15 cellular contexts compared by ENCODE assay signal in genomic region chr7:155509025-155509724, GRCh38. TPM values are rescaled to one million over a fixed set of nuclear protein-coding genes. Genes with fewer than 3 reads are reported as not detected.
A peak's percentile ranks its signal among the peaks of the same experiment; 100 is the strongest.
DNase-seq lines count a peak whose midpoint lies in the region; ATAC-seq and TF ChIP-seq lines count a peak whose summit lies in the region.
"Had no signal": no experiment of that assay in that cellular context is flagged by ENCODE, and none has a peak within 500 bp of the region (broad histone marks: within the 10 kb centered on the region; RNA-seq: fewer than 3 reads in every experiment).

No MANE protein-coding gene starts in this region.

- TF ChIP-seq CTCF in dorsolateral prefrontal cortex (IDR thresholded peaks at IDR 0.05 in 54 of 56, conservative IDR thresholded peaks at IDR 0.05 in 2 of 56; ENCODE audit: low read depth in 1 of 56, partially characterized antibody in 56 of 56), result no peak
- TF ChIP-seq CTCF in neural crest cell (conservative IDR thresholded peaks at IDR 0.05), result no peak
- no peak for TF ChIP-seq CTCF in heart right ventricle (IDR thresholded peaks at IDR 0.05)

- no peaks in the 10 kb centered on the region for H3K36me3 ChIP-seq in HUES6 (ENCODE audit: control insufficient read depth, insufficient read depth, low read length)
- H3K36me3 ChIP-seq in heart right ventricle, result no peaks in the 10 kb centered on the region
- H3K36me3 ChIP-seq: SJCRH30 had no signal

- DNase-seq in D341Med (ENCODE audit: low spot score) (peak; percentile 32), dorsolateral prefrontal cortex (peak in 1 of 10 donors; percentile 61), neural crest cell (ENCODE audit: low read depth, low spot score) (no peak), left lobe of liver (ENCODE audit: low spot score) (no peak), NCI-H187 treated with DMSO at 0.1 percent for 48 hours (lab: John Stamatoyannopoulos, UW) (no peak), heart right ventricle (no peak)
- DNase-seq: aorta; hypothalamus; MV-4-11; NCI-H526 treated with DMSO at 0.1 percent for 48 hours; SJCRH30; stimulated activated CD4-positive, alpha-beta T cell treated with anti-CD3 and anti-CD28 coated beads, Interleukin-12 subunit alpha, Interleukin-12 subunit beta, amount 100 ng/mL, for 4 hours had no signal

- WGBS in heart right ventricle, 2 donors, result 3 to 4% methylated on average over 30 to 32 of the region's 32 CpGs

- H3K4me1 ChIP-seq in HUES6 (ENCODE audit: control insufficient read depth, insufficient read depth, low read length) (peaks cover 33% of the 10 kb centered on the region), heart right ventricle (peaks cover 0 to 22% (median 8%) of the 10 kb centered on the region in 9 donors)
- H3K4me1 ChIP-seq: SJCRH30 had no signal

- H3K27ac ChIP-seq in HUES6 (ENCODE audit: low read depth, low read length), result no peak overlapping the region
- peak overlapping the region in 1 of 59 donors; percentile 84 for H3K27ac ChIP-seq in dorsolateral prefrontal cortex
- H3K27ac ChIP-seq in heart right ventricle, result no peak overlapping the region
- H3K27ac ChIP-seq: SJCRH30 had no signal

- no peaks in the 10 kb centered on the region for H3K9me3 ChIP-seq in HUES6 (ENCODE audit: control insufficient read depth, insufficient read depth, low read depth, low read length)
- no peaks in the 10 kb centered on the region for H3K9me3 ChIP-seq in heart right ventricle
- H3K9me3 ChIP-seq: SJCRH30 had no signal

- ATAC-seq in left lobe of liver (no peak), GM21360 (IDR thresholded peaks at IDR 0.05; ENCODE audit: unreplicated experiment) (no peak), heart right ventricle (no peak)

- intact Hi-C loops in dorsolateral prefrontal cortex (cut with DNase I) (no loop called here), heart right ventricle (cut with DNase I) (no loop called here)

- H3K27ac Mint-ChIP-seq in neural crest cell (ENCODE audit: unreplicated experiment), result no peak overlapping the region

- H3K9ac ChIP-seq in HUES6 (ENCODE audit: low read length), result peak overlapping the region; percentile 15

- H3K9me3 Mint-ChIP-seq in neural crest cell, result no peaks in the 10 kb centered on the region

- H3K4me3 ChIP-seq in HUES6 (ENCODE audit: low read depth, low read length) (peak overlapping the region; percentile 61), dorsolateral prefrontal cortex (peak overlapping the region in 41 of 59 donors; percentile 4 to 57 (median 34)), heart right ventricle (peak overlapping the region in 3 of 10 donors; percentile 6 to 23 (median 20))
- H3K4me3 ChIP-seq: SJCRH30 had no signal

- peaks cover 46% of the 10 kb centered on the region for H3K4me1 Mint-ChIP-seq in neural crest cell

- peaks cover 98% of the 10 kb centered on the region for H3K27me3 Mint-ChIP-seq in neural crest cell (ENCODE audit: low read depth)

- peaks cover 100% of the 10 kb centered on the region for H3K27me3 ChIP-seq in HUES6 (ENCODE audit: control insufficient read depth, insufficient read depth, low read length)
- peaks cover 0 to 98% (median 82%) of the 10 kb centered on the region in 45 donors for H3K27me3 ChIP-seq in dorsolateral prefrontal cortex
- peaks cover 33 to 100% (median 99%) of the 10 kb centered on the region in 7 donors for H3K27me3 ChIP-seq in heart right ventricle

- no peaks in the 10 kb centered on the region for H3K36me3 Mint-ChIP-seq in neural crest cell (ENCODE audit: low read depth)

- H3K4me3 Mint-ChIP-seq in neural crest cell, result peak overlapping the region; percentile 82

RNA-seq across cellular contexts. Expression of gene CNPY1, which starts 37.2 kb away (rescaled TPM):
- total RNA-seq in dorsolateral prefrontal cortex (1 to 10 TPM in 5 of 120 experiments, under 1 TPM in 55, not detected in 60; 0.20 to 1.7 (median 0.49) TPM), neural crest cell (1.5 and 2.4 TPM in 2 replicates), left lobe of liver (not detected), heart right ventricle (not detected)
- polyA plus RNA-seq in heart right ventricle, result not detected
- total RNA-seq: aorta, endothelial cell of umbilical vein, SJCRH30 had no signal
- polyA plus RNA-seq: aorta, endothelial cell of umbilical vein had no signal

RNA-seq across cellular contexts. Expression of gene EN2, which starts 51.2 kb away (rescaled TPM):
- under 1 TPM in 66 of 120 experiments, not detected in 54; 0.10 to 0.69 (median 0.25) TPM for total RNA-seq in dorsolateral prefrontal cortex
- total RNA-seq in neural crest cell, result 7.2 and 8.2 TPM in 2 replicates
- total RNA-seq in left lobe of liver, result not detected
- under 1 TPM in 2 of 10 donors, not detected in 8; 0.07 to 0.08 TPM for total RNA-seq in heart right ventricle
- polyA plus RNA-seq in heart right ventricle, result under 1 TPM; 0.01 to 0.07 TPM
- total RNA-seq: aorta, endothelial cell of umbilical vein had no signal
- polyA plus RNA-seq: aorta, endothelial cell of umbilical vein had no signal
